Comparison of ENCODE assay signal across 8 cellular contexts in the genomic region with DNA sequence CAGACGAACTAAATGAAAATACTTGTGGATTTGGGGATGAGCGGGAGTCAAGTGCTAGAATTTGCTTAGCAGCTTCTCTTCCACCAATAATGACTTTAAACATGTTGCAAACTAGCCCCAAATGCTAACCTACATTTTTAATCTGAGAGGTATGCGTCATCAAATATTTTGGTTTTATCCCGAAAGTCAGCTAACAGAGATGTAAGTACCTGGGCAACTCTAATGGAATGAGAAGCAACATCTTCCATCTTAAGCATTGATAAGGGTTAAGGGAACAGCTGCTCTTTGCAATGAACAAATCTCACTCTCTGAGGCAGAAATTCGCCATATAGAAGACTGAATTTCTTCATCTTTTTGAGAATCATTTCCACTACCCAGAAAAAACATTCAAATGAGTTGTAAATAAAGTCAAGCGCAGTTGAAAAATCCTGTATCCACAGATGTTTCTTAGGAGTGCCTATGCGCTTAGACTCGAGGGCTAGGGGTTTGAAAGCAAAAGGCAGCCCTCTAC. TPM values are rescaled to one million over a fixed set of nuclear protein-coding genes. Genes with fewer than 3 reads are reported as not detected.
DNase-seq lines count a peak whose midpoint lies in the region; ATAC-seq, FAIRE-seq and TF ChIP-seq lines count a peak whose summit lies in the region.

No MANE protein-coding gene starts in this region.

- FAIRE-seq in GM19239 (lab: Jason Lieb, UNC) (no peak), HTR-8/SVneo (lab: Jason Lieb, UNC) (no peak)

- peak overlapping the region; percentile 88 for H3K27ac ChIP-seq in MM.1S (ENCODE audit: low read length)
- peak overlapping the region; percentile 80 for H3K27ac ChIP-seq in colonic mucosa

- peak overlapping the region; percentile 84 for H3K9ac ChIP-seq in MM.1S (ENCODE audit: low read length)
- peak overlapping the region; percentile 52 to 65 for H3K9ac ChIP-seq in colonic mucosa (ENCODE audit: low read depth in 2 of 2, low read length in 2 of 2)

- H4K20me1 ChIP-seq in MM.1S (ENCODE audit: insufficient read depth, low read length) = no peaks in the 10 kb centered on the region

- no peaks in the 10 kb centered on the region for H3K9me3 Mint-ChIP-seq in natural killer cell

- H3K36me3 Mint-ChIP-seq in natural killer cell = peaks cover 20% of the 10 kb centered on the region

- no peak for ATAC-seq in natural killer cell

- intact Hi-C loops in colonic mucosa (cut with DNase I) (no loop called here), natural killer cell (cut with micrococcal nuclease) (loop anchor here (1.0 to 10.0 kb wide), 3 partner anchors 85 to 1751 kb away; partner anchors contain the start of genes FOSL2 and LBH)

- H3K4me2 ChIP-seq in MM.1S (ENCODE audit: low read depth, low read length) = peak overlapping the region; percentile 64

- peaks cover 21% of the 10 kb centered on the region for H3K4me1 ChIP-seq in MM.1S (ENCODE audit: low read length)
- peaks cover 10% of the 10 kb centered on the region for H3K4me1 ChIP-seq in colonic mucosa

- H3K36me3 ChIP-seq in MM.1S (replicated peaks; ENCODE audit: insufficient read depth, low read length) = no peaks in the 10 kb centered on the region
- H3K36me3 ChIP-seq in colonic mucosa = no peaks in the 10 kb centered on the region

- H3K27ac Mint-ChIP-seq in natural killer cell = peak overlapping the region; percentile 98

- peak overlapping the region; percentile 22; the same call in 1 of the 2 replicates for H2AFZ ChIP-seq in MM.1S (ENCODE audit: low read length)

- TF ChIP-seq CTCF in AG10803 (conservative IDR thresholded peaks at IDR 0.05; ENCODE audit: low read length) (no peak), MM.1S (IDR thresholded peaks at IDR 0.05; ENCODE audit: low read length) (no peak), colonic mucosa (IDR thresholded peaks at IDR 0.05) (no peak), natural killer cell (IDR thresholded peaks at IDR 0.05) (no peak)

- H3K4me3 ChIP-seq in AG10803 (ENCODE audit: low read length) = peak overlapping the region; percentile 60
- peak overlapping the region; percentile 59 for H3K4me3 ChIP-seq in MM.1S (ENCODE audit: low read length)
- peak overlapping the region; percentile 42 for H3K4me3 ChIP-seq in colonic mucosa

- peak overlapping the region; percentile 91 for H3K4me3 Mint-ChIP-seq in natural killer cell

- H3K27me3 Mint-ChIP-seq in natural killer cell (ENCODE audit: low read depth in 2 of 2) = no peaks in the 10 kb centered on the region

- peaks cover 26% of the 10 kb centered on the region for H3K79me2 ChIP-seq in MM.1S (ENCODE audit: low read length)

- H3K27me3 ChIP-seq in MM.1S (replicated peaks; ENCODE audit: insufficient read depth, low read length) (no peaks in the 10 kb centered on the region), colonic mucosa (no peaks in the 10 kb centered on the region)

- no peaks in the 10 kb centered on the region for H3K9me2 ChIP-seq in MM.1S (replicated peaks; ENCODE audit: insufficient read depth, low read length)

- DNase-seq in AG10803 (ENCODE audit: low read depth) (peak; percentile 8), MM.1S (peak; percentile 13), colonic mucosa (no peak), natural killer cell (no peak), activated gamma-delta T cell treated with Interleukin-2 at 50 U/mL for 16 hours (no peak), GM19239 (ENCODE audit: insufficient read length, low spot score) (no peak), midbrain (lab: John Stamatoyannopoulos, UW) (no peak), HTR-8/SVneo (ENCODE audit: insufficient read length, low spot score) (no peak)

- H3F3A ChIP-seq in MM.1S (ENCODE audit: insufficient read depth, low read length) = peaks cover 10% of the 10 kb centered on the region

- H3K9me3 ChIP-seq in MM.1S (replicated peaks; ENCODE audit: insufficient read depth, low read length) = no peaks in the 10 kb centered on the region
- H3K9me3 ChIP-seq in colonic mucosa = no peaks in the 10 kb centered on the region

- peaks cover 38 to 42% of the 10 kb centered on the region in 2 donors for H3K4me1 Mint-ChIP-seq in natural killer cell

RNA-seq across cellular contexts. Expression of gene YPEL5, which starts 0.9 kb away (rescaled TPM):
- total RNA-seq in colonic mucosa (10 to 100 TPM; 26.7 to 78.7 TPM), natural killer cell (1,000 to 10,000 TPM in 1 of 3 donors, 100 to 1,000 TPM in 2; 569 to 1,094 (median 800) TPM)

Comparison
In these comparisons a context has a peak if more than half of its experiments do, and no peak if none do; other contexts are left out.
1. DNase-seq: peak in AG10803 (single experiment) and MM.1S (single experiment); none in colonic mucosa (single experiment), natural killer cell (single experiment), activated gamma-delta T cell treated with Interleukin-2 at 50 U/mL for 16 hours (single experiment), GM19239 (single experiment), midbrain (single experiment) and HTR-8/SVneo (single experiment).
2. RNA of gene YPEL5, which starts 0.9 kb away (total RNA-seq): 569 to 1,094 TPM in natural killer cell; 26.7 to 78.7 TPM in colonic mucosa; every median in the first group is over 4 times any median in the second.
3. Peak in every context shown above with its lines, with median percentiles within 50 percentile points of each other: H3K4me3 ChIP-seq.